Comparison of ENCODE assay signal across 8 cellular contexts in the genomic region with DNA sequence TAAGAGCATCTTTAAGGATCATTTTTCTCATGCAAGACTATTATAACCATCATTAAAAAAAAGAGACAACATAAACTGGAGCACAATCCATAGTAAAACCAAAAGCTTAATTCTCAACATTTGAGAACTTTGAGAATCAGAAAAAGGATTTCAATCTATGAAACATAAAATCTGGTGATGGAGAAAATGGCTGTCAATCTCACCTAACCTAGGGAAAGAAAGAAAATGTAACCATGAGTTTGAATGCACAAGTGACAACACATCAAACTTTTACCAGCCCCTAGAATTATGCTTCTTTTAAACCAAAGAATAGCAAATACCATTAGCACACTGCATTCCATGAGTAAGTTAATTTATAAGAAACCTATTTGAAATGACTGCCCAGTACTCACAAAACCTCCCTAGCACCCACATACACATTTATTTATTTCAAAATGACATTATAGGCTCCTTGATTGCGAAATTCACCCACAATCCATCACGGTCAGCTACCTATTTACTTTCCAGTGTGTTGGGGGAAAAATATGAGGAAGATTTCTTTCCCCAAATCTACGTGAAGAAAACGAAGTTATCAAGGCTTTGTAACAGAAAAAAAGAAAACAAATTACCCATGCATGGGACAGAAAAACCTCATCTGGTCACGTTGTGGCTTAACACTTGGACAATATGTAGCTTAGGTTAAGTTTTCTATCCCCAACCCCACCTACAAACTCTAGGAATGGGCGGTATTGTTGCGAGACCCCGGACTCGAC. TPM values are rescaled to one million over a fixed set of nuclear protein-coding genes. Genes with fewer than 3 reads are reported as not detected.
DNase-seq lines count a peak whose midpoint lies in the region; ATAC-seq and TF ChIP-seq lines count a peak whose summit lies in the region.

No MANE protein-coding gene starts in this region.

- POLR2A ChIA-PET in T-cell (lab: Charles Lee) = interaction anchor here (0.7 to 1.1 kb wide), 3 partner anchors 15 to 59 kb away, joined by 4 to 5 read pairs (median 4); no protein-coding TSS in a partner anchor

- no peaks in the 10 kb centered on the region for H3K27me3 Mint-ChIP-seq in activated naive CD4-positive, alpha-beta T cell treated with anti-CD3 and anti-CD28 coated beads, Interleukin-2, amount 10 ng/mL, durations not matched to agents 7 days and 5 days
- H3K27me3 Mint-ChIP-seq in T-cell = no peaks in the 10 kb centered on the region

- peak overlapping the region; percentile 99 for H3K27ac Mint-ChIP-seq in activated naive CD4-positive, alpha-beta T cell treated with anti-CD3 and anti-CD28 coated beads, Interleukin-2, amount 10 ng/mL, durations not matched to agents 7 days and 5 days
- H3K27ac Mint-ChIP-seq in T-cell = peak overlapping the region; percentile 98 to 99

- TF ChIP-seq POLR2A in GM18505 (IDR thresholded peaks at IDR 0.05; ENCODE audit: borderline replicate concordance, extremely low read depth, insufficient read depth, insufficient read length) = no peak

- no peak for DNase-seq in activated naive CD4-positive, alpha-beta T cell treated with anti-CD3 and anti-CD28 coated beads, Interleukin-2, amount 10 ng/mL, durations not matched to agents 7 days and 5 days
- no peak for DNase-seq in activated naive CD4-positive, alpha-beta T cell treated with Interleukin-2 at 50 U/mL for 16 hours
- no peak for DNase-seq in T-cell
- DNase-seq in fibroblast of peridontal ligament (ENCODE audit: extremely low read depth) = peak; percentile 51
- peak; percentile 56 for DNase-seq in renal cortical epithelial cell (ENCODE audit: low read depth)

- CTCF ChIA-PET in activated naive CD4-positive, alpha-beta T cell treated with anti-CD3 and anti-CD28 coated beads, Interleukin-2, amount 10 ng/mL, durations not matched to agents 7 days and 5 days (lab: Charles Lee) = interaction anchor here (0.6 kb wide), 1 partner anchor 222 kb away, joined by 3 read pairs; no protein-coding TSS in a partner anchor
- CTCF ChIA-PET in T-cell (lab: Charles Lee) = interaction anchor here (0.8 to 0.9 kb wide), 2 partner anchors 52 to 58 kb away, joined by 3 read pairs; no protein-coding TSS in a partner anchor

- H3K9me3 Mint-ChIP-seq in activated naive CD4-positive, alpha-beta T cell treated with anti-CD3 and anti-CD28 coated beads, Interleukin-2, amount 10 ng/mL, durations not matched to agents 7 days and 5 days = no peaks in the 10 kb centered on the region
- H3K9me3 Mint-ChIP-seq in T-cell = no peaks in the 10 kb centered on the region

- peaks cover 29% of the 10 kb centered on the region for H3K36me3 Mint-ChIP-seq in activated naive CD4-positive, alpha-beta T cell treated with anti-CD3 and anti-CD28 coated beads, Interleukin-2, amount 10 ng/mL, durations not matched to agents 7 days and 5 days
- H3K36me3 Mint-ChIP-seq in T-cell = peaks cover 10% of the 10 kb centered on the region

- H3K4me1 Mint-ChIP-seq in activated naive CD4-positive, alpha-beta T cell treated with anti-CD3 and anti-CD28 coated beads, Interleukin-2, amount 10 ng/mL, durations not matched to agents 7 days and 5 days = peaks cover 48% of the 10 kb centered on the region
- peaks cover 57 to 61% (median 57%) of the 10 kb centered on the region in 3 donors for H3K4me1 Mint-ChIP-seq in T-cell

- ATAC-seq in T-cell (replicated peaks in 1 of 4) = no peak
- ATAC-seq in GM18505 (IDR thresholded peaks at IDR 0.05; ENCODE audit: unreplicated experiment) = no peak
- no peak for ATAC-seq in HG03196 (IDR thresholded peaks at IDR 0.05; ENCODE audit: unreplicated experiment)
- ATAC-seq in GM21717 (IDR thresholded peaks at IDR 0.05; ENCODE audit: unreplicated experiment) = no peak

- H3K4me3 Mint-ChIP-seq in activated naive CD4-positive, alpha-beta T cell treated with anti-CD3 and anti-CD28 coated beads, Interleukin-2, amount 10 ng/mL, durations not matched to agents 7 days and 5 days = peak overlapping the region; percentile 100
- H3K4me3 Mint-ChIP-seq in T-cell = peak overlapping the region; percentile 99 to 100 (median 100)

RNA-seq across cellular contexts. Expression of gene ASCC3, which starts 0.8 kb away (rescaled TPM):
- total RNA-seq in T-cell = 10 to 100 TPM; 39.2 to 49.6 (median 44.2) TPM
- 102 and 112 TPM in 2 replicates for total RNA-seq in renal cortical epithelial cell

Comparison
In these comparisons a context has a peak if more than half of its experiments do, and no peak if none do; other contexts are left out.
1. DNase-seq: peak in fibroblast of peridontal ligament (single experiment) and renal cortical epithelial cell (single experiment); none in activated naive CD4-positive, alpha-beta T cell treated with anti-CD3 and anti-CD28 coated beads, Interleukin-2, amount 10 ng/mL, durations not matched to agents 7 days and 5 days (single experiment), activated naive CD4-positive, alpha-beta T cell treated with Interleukin-2 at 50 U/mL for 16 hours (single experiment) and T-cell (0 of 34).